In genomic region chr1:24857528-24858133, GRCh38 we compare ENCODE assay signal across 1 cellular context.
TF ChIP-seq lines count a peak whose summit lies in the region.

No MANE protein-coding gene starts in this region.

TF ChIP-seq in GM23338, 12 proteins besides CTCF, POLR2A, EP300 and RAD21 (continued from another document):
- no peak for TF ChIP-seq REST (IDR thresholded peaks at IDR 0.05; ENCODE audit: unreplicated experiment)
- TF ChIP-seq CREB1 (CRISPR knock-in tag; IDR thresholded peaks at IDR 0.05; ENCODE audit: low read depth) = no peak
- no peak for TF ChIP-seq STAT1 (IDR thresholded peaks at IDR 0.05; ENCODE audit: unreplicated experiment)
- TF ChIP-seq ZNF462 (CRISPR knock-in tag; IDR thresholded peaks at IDR 0.05) = no peak
- TF ChIP-seq EZH2 (IDR thresholded peaks at IDR 0.05; ENCODE audit: low read depth, unreplicated experiment) = no peak
- no peak for TF ChIP-seq ZNF331 (CRISPR knock-in tag; IDR thresholded peaks at IDR 0.05; ENCODE audit: low read depth)
- TF ChIP-seq EZH2phosphoT487 (IDR thresholded peaks at IDR 0.05; ENCODE audit: unreplicated experiment) = no peak
- TF ChIP-seq, protein P1, sequence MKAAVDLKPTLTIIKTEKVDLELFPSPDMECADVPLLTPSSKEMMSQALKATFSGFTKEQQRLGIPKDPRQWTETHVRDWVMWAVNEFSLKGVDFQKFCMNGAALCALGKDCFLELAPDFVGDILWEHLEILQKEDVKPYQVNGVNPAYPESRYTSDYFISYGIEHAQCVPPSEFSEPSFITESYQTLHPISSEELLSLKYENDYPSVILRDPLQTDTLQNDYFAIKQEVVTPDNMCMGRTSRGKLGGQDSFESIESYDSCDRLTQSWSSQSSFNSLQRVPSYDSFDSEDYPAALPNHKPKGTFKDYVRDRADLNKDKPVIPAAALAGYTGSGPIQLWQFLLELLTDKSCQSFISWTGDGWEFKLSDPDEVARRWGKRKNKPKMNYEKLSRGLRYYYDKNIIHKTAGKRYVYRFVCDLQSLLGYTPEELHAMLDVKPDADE (IDR thresholded peaks at IDR 0.05) = no peak
- TF ChIP-seq JUNB (IDR thresholded peaks at IDR 0.05; ENCODE audit: unreplicated experiment) = no peak
- TF ChIP-seq NANOG (IDR thresholded peaks at IDR 0.05; ENCODE audit: borderline replicate concordance) = no peak
- TF ChIP-seq POLR2AphosphoS5 (IDR thresholded peaks at IDR 0.05; ENCODE audit: low read depth) = no peak
